1 cellular context compared by ENCODE assay signal in the genomic region with DNA sequence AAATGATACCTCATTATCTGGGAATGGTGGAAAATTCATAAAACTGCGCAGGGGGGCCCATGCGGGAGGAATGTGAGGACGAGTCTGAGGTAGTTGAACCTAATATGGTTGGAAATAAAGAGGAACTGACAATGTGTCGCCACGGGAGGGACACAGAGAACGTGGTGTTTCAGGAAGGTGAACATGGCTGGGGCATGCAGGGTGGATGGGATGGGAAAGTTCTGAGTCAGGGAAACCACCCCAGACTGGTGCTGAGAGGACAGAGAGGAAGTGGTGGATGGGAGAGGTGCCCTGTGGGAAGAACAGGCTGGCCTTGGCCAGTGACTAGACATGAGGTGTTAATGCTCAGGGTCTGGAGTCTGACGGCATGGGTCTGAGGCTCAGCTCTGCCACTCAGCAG.
TF ChIP-seq lines count a peak whose summit lies in the region.

No MANE protein-coding gene starts in this region.

TF ChIP-seq in WTC11, 78 proteins besides CTCF, POLR2A, EP300 and RAD21 (continued from another document):
- TF ChIP-seq, protein P1, sequence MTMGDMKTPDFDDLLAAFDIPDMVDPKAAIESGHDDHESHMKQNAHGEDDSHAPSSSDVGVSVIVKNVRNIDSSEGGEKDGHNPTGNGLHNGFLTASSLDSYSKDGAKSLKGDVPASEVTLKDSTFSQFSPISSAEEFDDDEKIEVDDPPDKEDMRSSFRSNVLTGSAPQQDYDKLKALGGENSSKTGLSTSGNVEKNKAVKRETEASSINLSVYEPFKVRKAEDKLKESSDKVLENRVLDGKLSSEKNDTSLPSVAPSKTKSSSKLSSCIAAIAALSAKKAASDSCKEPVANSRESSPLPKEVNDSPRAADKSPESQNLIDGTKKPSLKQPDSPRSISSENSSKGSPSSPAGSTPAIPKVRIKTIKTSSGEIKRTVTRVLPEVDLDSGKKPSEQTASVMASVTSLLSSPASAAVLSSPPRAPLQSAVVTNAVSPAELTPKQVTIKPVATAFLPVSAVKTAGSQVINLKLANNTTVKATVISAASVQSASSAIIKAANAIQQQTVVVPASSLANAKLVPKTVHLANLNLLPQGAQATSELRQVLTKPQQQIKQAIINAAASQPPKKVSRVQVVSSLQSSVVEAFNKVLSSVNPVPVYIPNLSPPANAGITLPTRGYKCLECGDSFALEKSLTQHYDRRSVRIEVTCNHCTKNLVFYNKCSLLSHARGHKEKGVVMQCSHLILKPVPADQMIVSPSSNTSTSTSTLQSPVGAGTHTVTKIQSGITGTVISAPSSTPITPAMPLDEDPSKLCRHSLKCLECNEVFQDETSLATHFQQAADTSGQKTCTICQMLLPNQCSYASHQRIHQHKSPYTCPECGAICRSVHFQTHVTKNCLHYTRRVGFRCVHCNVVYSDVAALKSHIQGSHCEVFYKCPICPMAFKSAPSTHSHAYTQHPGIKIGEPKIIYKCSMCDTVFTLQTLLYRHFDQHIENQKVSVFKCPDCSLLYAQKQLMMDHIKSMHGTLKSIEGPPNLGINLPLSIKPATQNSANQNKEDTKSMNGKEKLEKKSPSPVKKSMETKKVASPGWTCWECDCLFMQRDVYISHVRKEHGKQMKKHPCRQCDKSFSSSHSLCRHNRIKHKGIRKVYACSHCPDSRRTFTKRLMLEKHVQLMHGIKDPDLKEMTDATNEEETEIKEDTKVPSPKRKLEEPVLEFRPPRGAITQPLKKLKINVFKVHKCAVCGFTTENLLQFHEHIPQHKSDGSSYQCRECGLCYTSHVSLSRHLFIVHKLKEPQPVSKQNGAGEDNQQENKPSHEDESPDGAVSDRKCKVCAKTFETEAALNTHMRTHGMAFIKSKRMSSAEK (CRISPR knock-in tag; IDR thresholded peaks at IDR 0.05; ENCODE audit: borderline replicate concordance) = no peak
- TF ChIP-seq RELA (CRISPR knock-in tag; IDR thresholded peaks at IDR 0.05; ENCODE audit: borderline replicate concordance) (no peak), KAT7 (CRISPR knock-in tag; IDR thresholded peaks at IDR 0.05; ENCODE audit: borderline replicate concordance) (no peak), ESRRA (CRISPR knock-in tag; IDR thresholded peaks at IDR 0.05; ENCODE audit: borderline replicate concordance) (no peak), ZNF317 (CRISPR knock-in tag; IDR thresholded peaks at IDR 0.05; ENCODE audit: borderline replicate concordance, low read depth) (no peak), CBFB (CRISPR knock-in tag; IDR thresholded peaks at IDR 0.05; ENCODE audit: low read depth) (no peak)
